In genomic region chr1:156130578-156130942, GRCh38 we compare ENCODE assay signal across 9 cellular contexts. TPM values are rescaled to one million over a fixed set of nuclear protein-coding genes. Genes with fewer than 3 reads are reported as not detected.
DNase-seq lines count a peak whose midpoint lies in the region; ATAC-seq, FAIRE-seq and TF ChIP-seq lines count a peak whose summit lies in the region.
"Had no signal": no experiment of that assay in that cellular context is flagged by ENCODE, and none has a peak within 500 bp of the region (broad histone marks: within the 10 kb centered on the region; RNA-seq: fewer than 3 reads in every experiment).

No MANE protein-coding gene starts in this region.

- H3K27ac ChIP-seq in A549 (peak overlapping the region; percentile 95 to 98), foreskin keratinocyte (peak overlapping the region; percentile 77)

- H3K4me3 ChIP-seq in A549: no peak overlapping the region

- H3K27me3 Mint-ChIP-seq in T-helper 17 cell (no peaks in the 10 kb centered on the region), progenitor cell of endocrine pancreas (no peaks in the 10 kb centered on the region)

- peaks cover 51% of the 10 kb centered on the region for H3K4me1 ChIP-seq in A549
- peaks cover 35% of the 10 kb centered on the region for H3K4me1 ChIP-seq in foreskin keratinocyte

- H3K27me3 ChIP-seq in foreskin keratinocyte: no peaks in the 10 kb centered on the region

- no peak for DNase-seq in A549 (ENCODE audit: low read depth in 1 of 2, low spot score in 1 of 2)
- DNase-seq in T-helper 17 cell: no peak
- no peak for DNase-seq in foreskin keratinocyte
- no peak for DNase-seq in progenitor cell of endocrine pancreas (ENCODE audit: low spot score, unreplicated experiment)
- DNase-seq in KBM-7: no peak
- DNase-seq in MV-4-11 (lab: John Stamatoyannopoulos, UW): no peak
- no peak for DNase-seq in anterior cingulate cortex (lab: John Stamatoyannopoulos, UW)

- no peak for FAIRE-seq in A549 (lab: Jason Lieb, UNC)

- WGBS in A549 (ENCODE audit: missing lambda C conversion rate): 73% methylated on average over 6 of the region's 6 CpGs

- TF ChIP-seq RAD21 in A549 (conservative IDR thresholded peaks at IDR 0.05 in 1 of 2, IDR thresholded peaks at IDR 0.05 in 1 of 2): peak in 1 of 2 experiments; percentile 11; a peak in 1 of 5 replicates

- H3K9me3 Mint-ChIP-seq in progenitor cell of endocrine pancreas (ENCODE audit: low read depth): no peaks in the 10 kb centered on the region
- H3K9me3 Mint-ChIP-seq: activated T-cell treated with anti-CD3 and anti-CD28 coated beads, Interleukin-2, amount 50 U/mL, for 4 hours had no signal

- TF ChIP-seq CTCF in A549 (IDR thresholded peaks at IDR 0.05) (no peak; the same call in 1 of the 3 replicates), foreskin keratinocyte (conservative IDR thresholded peaks at IDR 0.05) (no peak), progenitor cell of endocrine pancreas (IDR thresholded peaks at IDR 0.05; ENCODE audit: unreplicated experiment) (no peak)

- peaks cover 46% of the 10 kb centered on the region for H3K4me1 Mint-ChIP-seq in T-helper 17 cell
- H3K4me1 Mint-ChIP-seq in progenitor cell of endocrine pancreas (ENCODE audit: low read depth): peaks cover 14% of the 10 kb centered on the region

- CTCF ChIA-PET in A549 (lab: Yijun Ruan, JAX): interaction anchor here (0.6 to 54.8 kb wide), 27 partner anchors 8 to 315 kb away, joined by 3 to 2239 read pairs (median 6); partner anchors contain the start of genes BGLAP, LMNA, MEX3A and SEMA4A

- peak overlapping the region; percentile 91 for H3K4me2 ChIP-seq in A549

- H3K9me3 ChIP-seq in A549: no peaks in the 10 kb centered on the region
- no peaks in the 10 kb centered on the region for H3K9me3 ChIP-seq in T-helper 17 cell (ENCODE audit: control insufficient read depth, low read length, poor library complexity, severe bottlenecking)

- no peak for TF ChIP-seq POLR2A in A549 (IDR thresholded peaks at IDR 0.05; ENCODE audit: low read length)

- ATAC-seq in A549 (no peak), T-helper 17 cell (no peak), foreskin keratinocyte (no peak), HG03175 (IDR thresholded peaks at IDR 0.05; ENCODE audit: unreplicated experiment) (no peak)

- H3K36me3 Mint-ChIP-seq in T-helper 17 cell (ENCODE audit: low read depth) (peaks cover 6% of the 10 kb centered on the region), progenitor cell of endocrine pancreas (ENCODE audit: insufficient read depth) (peaks cover 9% of the 10 kb centered on the region)

- POLR2A ChIA-PET in A549 (lab: Yijun Ruan, JAX): interaction anchor here (1.0 to 6.1 kb wide), 8 partner anchors 11 to 82 kb away, joined by 3 to 108 read pairs (median 12); partner anchors contain the start of genes LMNA and PMF1

- TF ChIP-seq EP300 in A549 (IDR thresholded peaks at IDR 0.05): no peak

- in situ Hi-C loops in KBM-7 (cut with MboI; ENCODE audit: low pct_unique_long_range_greater_than_20kb, low sequenced_read_pairs): no loop called here

- peak overlapping the region; percentile 83 for H3K4me3 Mint-ChIP-seq in T-helper 17 cell
- no peak overlapping the region for H3K4me3 Mint-ChIP-seq in progenitor cell of endocrine pancreas (ENCODE audit: low read depth)
- H3K4me3 Mint-ChIP-seq: activated T-cell treated with anti-CD3 and anti-CD28 coated beads, Interleukin-2, amount 50 U/mL, for 4 hours had no signal

- H3K27ac Mint-ChIP-seq in T-helper 17 cell (peak overlapping the region; percentile 98), progenitor cell of endocrine pancreas (peak overlapping the region; percentile 41)

TF ChIP-seq in A549, 52 proteins besides CTCF, POLR2A, EP300 and RAD21:
- TF ChIP-seq ZNF302 (CRISPR knock-in tag; IDR thresholded peaks at IDR 0.05) (no peak), NFE2L2 (conservative IDR thresholded peaks at IDR 0.05; ENCODE audit: low read length) (no peak), FOSB (CRISPR knock-in tag; IDR thresholded peaks at IDR 0.05) (no peak), EHF (CRISPR knock-in tag; IDR thresholded peaks at IDR 0.05) (no peak), NPAS2 (CRISPR knock-in tag; IDR thresholded peaks at IDR 0.05; ENCODE audit: borderline replicate concordance) (no peak), ZFP36 (IDR thresholded peaks at IDR 0.05; ENCODE audit: borderline replicate concordance, partially characterized antibody) (no peak), MAZ (IDR thresholded peaks at IDR 0.05; ENCODE audit: borderline replicate concordance, low read depth, low read length) (no peak), BCL3 (IDR thresholded peaks at IDR 0.05) (no peak)
TF ChIP-seq in A549: peak in this region for 0.

RNA-seq across cellular contexts. Expression of gene LMNA, which starts 16.0 kb away (rescaled TPM):
- 155 and 214 TPM in 2 replicates for polyA plus RNA-seq in A549 (2011; rRNA removed)
- polyA plus RNA-seq in A549 (2012; cell fraction: cytosol; rRNA removed): 353 and 498 TPM in 2 replicates
- 1,197 and 1,289 TPM in 2 replicates for polyA plus RNA-seq in A549 (2012; cell fraction: nucleus; rRNA removed)
- 286 to 310 TPM (median 288 TPM) in 3 replicates for polyA plus RNA-seq in A549 (2017; fragmentation: RNase III; extraction: RNeasy Plus Mini Kit Qiagen cat#74134 plus additional on column Dnase treatment)
- polyA minus RNA-seq in A549 (2011; rRNA and poly(A)+ RNA removed): 151 and 242 TPM in 2 replicates
- total RNA-seq in T-helper 17 cell: 1,000 to 10,000 TPM in 1 of 2 donors, 100 to 1,000 TPM in 1; 919 to 1,908 TPM
- 816 and 822 TPM in 2 replicates for total RNA-seq in foreskin keratinocyte
- polyA plus RNA-seq in foreskin keratinocyte: 810 and 877 TPM in 2 replicates
- total RNA-seq in progenitor cell of endocrine pancreas: 83.5 and 92.7 TPM in 2 replicates

RNA-seq across cellular contexts. Expression of gene SEMA4A, which starts 22.8 kb away (rescaled TPM):
- polyA plus RNA-seq in A549 (2011; rRNA removed): 0.27 and 0.37 TPM in 2 replicates
- polyA plus RNA-seq in A549 (2012; cell fraction: cytosol; rRNA removed): 0.06 and 0.07 TPM in 2 replicates
- 0.49 and 0.66 TPM in 2 replicates for polyA plus RNA-seq in A549 (2012; cell fraction: nucleus; rRNA removed)
- 0.04 to 0.09 TPM (median 0.07 TPM) in 3 replicates for polyA plus RNA-seq in A549 (2017; fragmentation: RNase III; extraction: RNeasy Plus Mini Kit Qiagen cat#74134 plus additional on column Dnase treatment)
- polyA minus RNA-seq in A549 (2011; rRNA and poly(A)+ RNA removed): 0.58 and 0.78 TPM in 2 replicates
- 10 to 100 TPM; 21.7 to 58.1 TPM for total RNA-seq in T-helper 17 cell
- 9.7 and 9.9 TPM in 2 replicates for total RNA-seq in foreskin keratinocyte
- 9.3 TPM in 2 replicates for polyA plus RNA-seq in foreskin keratinocyte
- total RNA-seq in progenitor cell of endocrine pancreas: 2.1 and 3.7 TPM in 2 replicates

RNA-seq across cellular contexts. Expression of gene MEX3A, which starts 48.3 kb away (rescaled TPM):
- 1.8 and 2.4 TPM in 2 replicates for polyA plus RNA-seq in A549 (2011; rRNA removed)
- 3.2 and 3.9 TPM in 2 replicates for polyA plus RNA-seq in A549 (2012; cell fraction: cytosol; rRNA removed)
- 2.2 and 3.9 TPM in 2 replicates for polyA plus RNA-seq in A549 (2012; cell fraction: nucleus; rRNA removed)
- 3.3 to 4.9 TPM (median 4.4 TPM) in 3 replicates for polyA plus RNA-seq in A549 (2017; fragmentation: RNase III; extraction: RNeasy Plus Mini Kit Qiagen cat#74134 plus additional on column Dnase treatment)
- polyA minus RNA-seq in A549 (2011; rRNA and poly(A)+ RNA removed): 2.4 and 2.8 TPM in 2 replicates
- not detected for total RNA-seq in T-helper 17 cell
- total RNA-seq in foreskin keratinocyte: 3.5 and 4.1 TPM in 2 replicates
- 3.4 TPM in 2 replicates for polyA plus RNA-seq in foreskin keratinocyte
- total RNA-seq in progenitor cell of endocrine pancreas: 112 and 113 TPM in 2 replicates

Comparison
In these comparisons a context has a peak if more than half of its experiments do, and no peak if none do; other contexts are left out.
1. RNA of gene MEX3A, which starts 48.3 kb away (total RNA-seq): 112 to 113 TPM in progenitor cell of endocrine pancreas; 3.5 to 4.1 TPM in foreskin keratinocyte and not detected in T-helper 17 cell; every median in the first group is over 10 times any median in the second.